In genomic region chr11:33701302-33701701, GRCh38 we compare ENCODE assay signal across 8 cellular contexts. TPM values are rescaled to one million over a fixed set of nuclear protein-coding genes. Genes with fewer than 3 reads are reported as not detected.
A peak's percentile ranks its signal among the peaks of the same experiment; 100 is the strongest.
DNase-seq lines count a peak whose midpoint lies in the region; ATAC-seq and TF ChIP-seq lines count a peak whose summit lies in the region.

No MANE protein-coding gene starts in this region.

- no peaks in the 10 kb centered on the region for H3K36me3 Mint-ChIP-seq in activated CD4-positive, alpha-beta T cell treated with anti-CD3 and anti-CD28 coated beads, Interleukin-2, amount 10 ng/mL, durations not matched to agents 24 days and 14 days (ENCODE audit: low read depth)

- H3K9me3 ChIP-seq in WERI-Rb-1 (ENCODE audit: severe bottlenecking) (no peaks in the 10 kb centered on the region), right atrium auricular region (no peaks in the 10 kb centered on the region), smooth muscle cell (replicated peaks; ENCODE audit: low read depth) (no peaks in the 10 kb centered on the region)

- H3K27ac ChIP-seq in WERI-Rb-1 = peak overlapping the region; percentile 42
- peak overlapping the region; percentile 70 to 81 for H3K27ac ChIP-seq in right atrium auricular region
- peak overlapping the region; percentile 85 for H3K27ac ChIP-seq in smooth muscle cell (ENCODE audit: low read depth)

- peaks cover 23% of the 10 kb centered on the region for H3K4me1 Mint-ChIP-seq in activated CD4-positive, alpha-beta T cell treated with anti-CD3 and anti-CD28 coated beads, Interleukin-2, amount 10 ng/mL, durations not matched to agents 24 days and 14 days

- H3K9ac ChIP-seq in smooth muscle cell (ENCODE audit: low read depth) = peak overlapping the region; percentile 65

- ATAC-seq in HG02678 (IDR thresholded peaks at IDR 0.05; ENCODE audit: unreplicated experiment) = no peak

- 46% methylated on average over 4 of the region's 4 CpGs for WGBS in smooth muscle cell (ENCODE audit: low lambda C conversion rate)

- intact Hi-C loops in activated CD4-positive, alpha-beta T cell treated with anti-CD3 and anti-CD28 coated beads, Interleukin-2, amount 10 ng/mL, durations not matched to agents 24 days and 14 days (cut with micrococcal nuclease) = loop anchor here (2.0 kb wide), 1 partner anchor 21 kb away; no protein-coding TSS in a partner anchor

- H3K79me2 ChIP-seq in smooth muscle cell (ENCODE audit: low read depth) = no peaks in the 10 kb centered on the region

- H2AFZ ChIP-seq in smooth muscle cell (ENCODE audit: low read depth) = no peak overlapping the region

- peak overlapping the region; percentile 92 for H3K4me3 Mint-ChIP-seq in activated CD4-positive, alpha-beta T cell treated with anti-CD3 and anti-CD28 coated beads, Interleukin-2, amount 10 ng/mL, durations not matched to agents 24 days and 14 days

- H3K4me1 ChIP-seq in right atrium auricular region (peaks cover 0 to 66% of the 10 kb centered on the region in 2 donors), smooth muscle cell (ENCODE audit: low read depth) (peaks cover 20% of the 10 kb centered on the region)

- H3K27me3 ChIP-seq in WERI-Rb-1 (ENCODE audit: insufficient read depth, low read depth, severe bottlenecking) = no peaks in the 10 kb centered on the region
- H3K27me3 ChIP-seq in right atrium auricular region = no peaks in the 10 kb centered on the region
- H3K27me3 ChIP-seq in smooth muscle cell (ENCODE audit: low read depth) = no peaks in the 10 kb centered on the region

- TF ChIP-seq CTCF in WERI-Rb-1 (IDR thresholded peaks at IDR 0.05; ENCODE audit: low read depth, low read length) (no peak), right atrium auricular region (IDR thresholded peaks at IDR 0.05) (no peak), smooth muscle cell (IDR thresholded peaks at IDR 0.05; ENCODE audit: borderline replicate concordance, insufficient read depth, poor library complexity, severe bottlenecking) (no peak)

- peaks cover 9% of the 10 kb centered on the region for H3F3A ChIP-seq in smooth muscle cell (ENCODE audit: low read depth)

- no peaks in the 10 kb centered on the region for H3K36me3 ChIP-seq in WERI-Rb-1
- H3K36me3 ChIP-seq in right atrium auricular region = no peaks in the 10 kb centered on the region
- no peaks in the 10 kb centered on the region for H3K36me3 ChIP-seq in smooth muscle cell (ENCODE audit: low read depth)

- H3K4me3 ChIP-seq in WERI-Rb-1 (ENCODE audit: low read depth, low read length) = peak overlapping the region; percentile 69
- peak overlapping the region; percentile 41 to 58 for H3K4me3 ChIP-seq in right atrium auricular region
- H3K4me3 ChIP-seq in smooth muscle cell = peak overlapping the region; percentile 44

- H3K27ac Mint-ChIP-seq in activated CD4-positive, alpha-beta T cell treated with anti-CD3 and anti-CD28 coated beads, Interleukin-2, amount 10 ng/mL, durations not matched to agents 24 days and 14 days = peak overlapping the region; percentile 68

- H3K4me2 ChIP-seq in smooth muscle cell = peak overlapping the region; percentile 81

- H4K20me1 ChIP-seq in smooth muscle cell (ENCODE audit: low read depth) = no peaks in the 10 kb centered on the region

- no peak for DNase-seq in activated CD4-positive, alpha-beta T cell treated with anti-CD3 and anti-CD28 coated beads, Interleukin-2, amount 10 ng/mL, durations not matched to agents 24 days and 14 days
- no peak for DNase-seq in activated CD4-positive, alpha-beta T cell treated with anti-CD3 and anti-CD28 coated beads for 48 hours
- DNase-seq in WERI-Rb-1 (no peak), right atrium auricular region (ENCODE audit: low spot score) (no peak), smooth muscle cell (lab: John Stamatoyannopoulos, UW; ENCODE audit: unreplicated experiment) (no peak), MV-4-11 (lab: John Stamatoyannopoulos, UW) (no peak), middle frontal gyrus (ENCODE audit: extremely low spot score, low spot score) (no peak)

- peaks cover 20% of the 10 kb centered on the region for H3K27me3 Mint-ChIP-seq in activated CD4-positive, alpha-beta T cell treated with anti-CD3 and anti-CD28 coated beads, Interleukin-2, amount 10 ng/mL, durations not matched to agents 24 days and 14 days

- no peaks in the 10 kb centered on the region for H3K9me3 Mint-ChIP-seq in activated CD4-positive, alpha-beta T cell treated with anti-CD3 and anti-CD28 coated beads, Interleukin-2, amount 10 ng/mL, durations not matched to agents 24 days and 14 days

RNA-seq across cellular contexts. Expression of gene C11orf91, which starts 0.7 kb away (rescaled TPM):
- 0.51 TPM in 1 of 2 replicates, not detected in the other for total RNA-seq in activated CD4-positive, alpha-beta T cell treated with anti-CD3 and anti-CD28 coated beads, Interleukin-2, amount 10 ng/mL, durations not matched to agents 24 days and 14 days
- not detected for total RNA-seq in right atrium auricular region
- total RNA-seq in smooth muscle cell = not detected in 2 replicates
- 0.57 and 0.91 TPM in 2 replicates for polyA plus RNA-seq in smooth muscle cell

RNA-seq across cellular contexts. Expression of gene CD59, which starts 34.9 kb away (rescaled TPM):
- 94.1 and 98.7 TPM in 2 replicates for total RNA-seq in activated CD4-positive, alpha-beta T cell treated with anti-CD3 and anti-CD28 coated beads, Interleukin-2, amount 10 ng/mL, durations not matched to agents 24 days and 14 days
- total RNA-seq in right atrium auricular region (100 to 1,000 TPM; 414 to 561 TPM), smooth muscle cell (504 and 563 TPM in 2 replicates)
- polyA plus RNA-seq in smooth muscle cell = 291 and 418 TPM in 2 replicates
